14 cellular contexts compared by ENCODE assay signal in genomic region chr6:15608406-15608805, GRCh38. TPM values are rescaled to one million over a fixed set of nuclear protein-coding genes. Genes with fewer than 3 reads are reported as not detected.
A peak's percentile ranks its signal among the peaks of the same experiment; 100 is the strongest.
DNase-seq lines count a peak whose midpoint lies in the region; ATAC-seq and TF ChIP-seq lines count a peak whose summit lies in the region.
"Had no signal": no experiment of that assay in that cellular context is flagged by ENCODE, and none has a peak within 500 bp of the region (broad histone marks: within the 10 kb centered on the region; RNA-seq: fewer than 3 reads in every experiment).

No MANE protein-coding gene starts in this region.

- H2BK15ac ChIP-seq in IMR-90 (ENCODE audit: low read depth, low read length), result no peak overlapping the region

- H3K4me2 ChIP-seq in IMR-90 (ENCODE audit: low read depth, low read length), result no peak overlapping the region

- H3K14ac ChIP-seq in IMR-90 (replicated peaks; ENCODE audit: low read depth, low read length), result no peak overlapping the region

- H2AK5ac ChIP-seq in IMR-90 (ENCODE audit: low read depth, low read length), result no peak overlapping the region

- H2BK120ac ChIP-seq in IMR-90 (ENCODE audit: low read depth, low read length), result no peak overlapping the region

- H3K9me3 Mint-ChIP-seq in activated naive CD4-positive, alpha-beta T cell treated with anti-CD3 and anti-CD28 coated beads, Interleukin-2, amount 50 U/mL, for 72 hours, result no peaks in the 10 kb centered on the region
- H3K9me3 Mint-ChIP-seq in naive thymus-derived CD8-positive, alpha-beta T cell, result no peaks in the 10 kb centered on the region
- no peaks in the 10 kb centered on the region for H3K9me3 Mint-ChIP-seq in activated CD8-positive, alpha-beta T cell treated with anti-CD3 and anti-CD28 coated beads for 36 hours
- H3K9me3 Mint-ChIP-seq: CD8-positive, alpha-beta T cell; stimulated activated memory B cell treated with anti-CD40 and anti-IgM and Interleukin-4, amounts not matched to agents 10 μg/mL and 1 μg/mL and 100 μg/mL, for 72 hours had no signal

- no peak overlapping the region for H2AK9ac ChIP-seq in IMR-90 (replicated peaks; ENCODE audit: low read depth, low read length, poor library complexity)

- no CpG with 5 or more reads among the region's 1 CpG for WGBS in IMR-90 (ENCODE audit: extremely low coverage in 2 of 2, insufficient read length in 1 of 2), 2 experiments

- POLR2A ChIA-PET in AG04449 (lab: Yijun Ruan, JAX), result no interaction called here
- POLR2A ChIA-PET in IMR-90 (lab: Charles Lee; ENCODE audit: unreplicated experiment), result no interaction called here
- POLR2A ChIA-PET in naive thymus-derived CD8-positive, alpha-beta T cell (lab: Charles Lee), result no interaction called here
- POLR2A ChIA-PET in activated CD8-positive, alpha-beta T cell treated with anti-CD3 and anti-CD28 coated beads for 36 hours (lab: Charles Lee), result no interaction called here

- TF ChIP-seq CTCF in AG04449 (IDR thresholded peaks at IDR 0.05; ENCODE audit: insufficient read depth, low read length, missing control alignments) (no peak), IMR-90 (conservative IDR thresholded peaks at IDR 0.05; ENCODE audit: low read depth, low read length) (no peak)
- no peak for TF ChIP-seq CTCF in activated CD8-positive, alpha-beta T cell treated with anti-CD3 and anti-CD28 coated beads for 36 hours (IDR thresholded peaks at IDR 0.05)

- intact Hi-C loops in IMR-90 (cut with micrococcal nuclease), result no loop called here
- intact Hi-C loops in activated CD8-positive, alpha-beta T cell treated with anti-CD3 and anti-CD28 coated beads for 36 hours (cut with micrococcal nuclease), result no loop called here

- no peak overlapping the region for H3K18ac ChIP-seq in IMR-90 (ENCODE audit: low read depth, low read length)

- no peak overlapping the region for H3K4me3 Mint-ChIP-seq in naive thymus-derived CD8-positive, alpha-beta T cell
- H3K4me3 Mint-ChIP-seq in activated CD8-positive, alpha-beta T cell treated with anti-CD3 and anti-CD28 coated beads for 36 hours, result no peak overlapping the region
- H3K4me3 Mint-ChIP-seq: CD8-positive, alpha-beta T cell; stimulated activated memory B cell treated with anti-CD40 and anti-IgM and Interleukin-4, amounts not matched to agents 10 μg/mL and 1 μg/mL and 100 μg/mL, for 72 hours had no signal

- no peak overlapping the region for H4K91ac ChIP-seq in IMR-90 (ENCODE audit: insufficient read depth, low read depth, low read length)

- no peak for TF ChIP-seq POLR2A in IMR-90 (IDR thresholded peaks at IDR 0.05; ENCODE audit: low read depth, low read length)

- no peak overlapping the region for H3K23ac ChIP-seq in IMR-90 (ENCODE audit: low read depth, low read length)

- BruUV-seq in IMR-90 (replicated peaks; lab: Mats Ljungman, UMichigan), result no TSS peak

- in situ Hi-C loops in IMR-90 (cut with MboI; ENCODE audit: low sequenced_read_pairs), result loop anchor here (25.0 kb wide), 2 partner anchors 346 to 1396 kb away; no protein-coding TSS in a partner anchor

- H2BK5ac ChIP-seq in IMR-90 (ENCODE audit: low read depth, low read length, poor library complexity, severe bottlenecking), result no peak overlapping the region

- H3K79me1 ChIP-seq in IMR-90 (ENCODE audit: low read depth in 1 of 2, low read length in 2 of 2), result no peaks in the 10 kb centered on the region

- H2AFZ ChIP-seq in IMR-90 (replicated peaks; ENCODE audit: low read length, poor library complexity), result no peak overlapping the region

- no peak overlapping the region for H3K56ac ChIP-seq in IMR-90 (ENCODE audit: extremely low read depth, insufficient read depth, low read length)

- CTCF ChIA-PET in AG04449 (lab: Yijun Ruan, JAX) (interaction anchor here (0.8 to 4.5 kb wide), 3 partner anchors 15 to 23 kb away, joined by 3 to 44 read pairs (median 3); no protein-coding TSS in a partner anchor), IMR-90 (lab: Yijun Ruan, JAX) (interaction anchor here (0.8 to 1.0 kb wide), 2 partner anchors 16 to 120 kb away, joined by 4 to 5 read pairs; no protein-coding TSS in a partner anchor)
- CTCF ChIA-PET in activated CD8-positive, alpha-beta T cell treated with anti-CD3 and anti-CD28 coated beads for 36 hours (lab: Charles Lee), result interaction anchor here (1.0 to 4.3 kb wide), 3 partner anchors 12 to 58 kb away, joined by 3 to 39 read pairs (median 3); no protein-coding TSS in a partner anchor

- no peaks in the 10 kb centered on the region for H3K27me3 Mint-ChIP-seq in naive thymus-derived CD8-positive, alpha-beta T cell
- H3K27me3 Mint-ChIP-seq in activated CD8-positive, alpha-beta T cell treated with anti-CD3 and anti-CD28 coated beads for 36 hours, result no peaks in the 10 kb centered on the region
- H3K27me3 Mint-ChIP-seq: stimulated activated memory B cell treated with anti-CD40 and anti-IgM and Interleukin-4, amounts not matched to agents 10 μg/mL and 1 μg/mL and 100 μg/mL, for 72 hours had no signal

- H3K4me3 ChIP-seq in AG04449 (ENCODE audit: low read depth, low read length) (no peak overlapping the region), IMR-90 (ENCODE audit: insufficient read depth, low read depth, low read length) (no peak overlapping the region)
- H3K4me3 ChIP-seq: HAP-1, skin epidermis had no signal

- peak; percentile 100 for ATAC-seq in IMR-90 (ENCODE audit: low read depth)
- no peak for ATAC-seq in activated naive CD4-positive, alpha-beta T cell treated with anti-CD3 and anti-CD28 coated beads, Interleukin-2, amount 50 U/mL, for 72 hours
- ATAC-seq in naive thymus-derived CD8-positive, alpha-beta T cell, result no peak
- no peak for ATAC-seq in activated CD8-positive, alpha-beta T cell treated with anti-CD3 and anti-CD28 coated beads for 36 hours
- ATAC-seq: CD8-positive, alpha-beta T cell; stimulated activated memory B cell treated with anti-CD40 and anti-IgM and Interleukin-4, amounts not matched to agents 10 μg/mL and 1 μg/mL and 100 μg/mL, for 72 hours had no signal

- H3K9me1 ChIP-seq in IMR-90 (ENCODE audit: insufficient read depth, low read length), result no peaks in the 10 kb centered on the region; the same call in 1 of the 2 replicates

- H3K27me3 ChIP-seq in IMR-90 (ENCODE audit: control insufficient read depth, insufficient read depth, low read length), result no peaks in the 10 kb centered on the region

- H3K36me3 ChIP-seq in IMR-90 (ENCODE audit: control insufficient read depth, insufficient read depth, low read length), result peaks cover 4% of the 10 kb centered on the region; the same call in 1 of the 2 replicates

- H3K9me3 ChIP-seq in IMR-90 (ENCODE audit: control insufficient read depth, insufficient read depth, low read length), result no peaks in the 10 kb centered on the region; the same call in 1 of the 2 replicates
- H3K9me3 ChIP-seq: HAP-1 had no signal

- peak; percentile 34 for DNase-seq in AG04449 (ENCODE audit: low read depth, low spot score)
- DNase-seq in IMR-90, result peak; percentile 89
- DNase-seq in dermis blood vessel endothelial cell, result peak; percentile 86
- peak; percentile 34 to 94 for DNase-seq in lung microvascular endothelial cell (ENCODE audit: low read depth in 2 of 2)
- no peak for DNase-seq in NOMO-1 treated with DMSO at 0.1 percent for 48 hours (lab: John Stamatoyannopoulos, UW; ENCODE audit: unreplicated experiment)
- no peak for DNase-seq in activated naive CD4-positive, alpha-beta T cell treated with anti-CD3 and anti-CD28 coated beads, Interleukin-2, amount 50 U/mL, for 72 hours (ENCODE audit: low spot score in 2 of 2)
- DNase-seq in naive thymus-derived CD8-positive, alpha-beta T cell, result no peak
- DNase-seq in activated CD8-positive, alpha-beta T cell treated with anti-CD3 and anti-CD28 coated beads for 36 hours, result no peak
- DNase-seq: activated T-cell treated with anti-CD3 and anti-CD28 coated beads, Interleukin-2, amount 50 U/mL, for 48 hours; CD8-positive, alpha-beta T cell; kidney had no signal

- no peak overlapping the region for H3K27ac ChIP-seq in IMR-90 (ENCODE audit: insufficient read depth, low read length)

- H3K4me1 ChIP-seq in IMR-90 (ENCODE audit: control insufficient read depth, insufficient read depth, low read length), result no peaks in the 10 kb centered on the region
- H3K4me1 ChIP-seq: HAP-1 had no signal

- no peak overlapping the region for H2BK20ac ChIP-seq in IMR-90 (ENCODE audit: low read depth, low read length)

- dilution Hi-C loops in IMR-90 (cut with HindIII; ENCODE audit: low sequenced_read_pairs, unreplicated experiment), result no loop called here

- no peak overlapping the region for H3K4ac ChIP-seq in IMR-90 (ENCODE audit: low read depth, low read length)

- peaks cover 13 to 25% (median 20%) of the 10 kb centered on the region in 4 donors for H3K4me1 Mint-ChIP-seq in naive thymus-derived CD8-positive, alpha-beta T cell
- peaks cover 6% of the 10 kb centered on the region for H3K4me1 Mint-ChIP-seq in activated CD8-positive, alpha-beta T cell treated with anti-CD3 and anti-CD28 coated beads for 36 hours (ENCODE audit: low read depth)

- H4K5ac ChIP-seq in IMR-90 (ENCODE audit: low read depth, low read length), result no peak overlapping the region

- no peak overlapping the region for H3K9ac ChIP-seq in IMR-90 (ENCODE audit: low read depth, low read length)

- 0 out of 2 replicates have a peak, but pooled peaks have one; percentile 6 for TF ChIP-seq RAD21 in IMR-90 (IDR thresholded peaks at IDR 0.05; ENCODE audit: low read length)

- H3K27ac Mint-ChIP-seq in activated naive CD4-positive, alpha-beta T cell treated with anti-CD3 and anti-CD28 coated beads, Interleukin-2, amount 50 U/mL, for 72 hours, result no peak overlapping the region
- no peak overlapping the region for H3K27ac Mint-ChIP-seq in naive thymus-derived CD8-positive, alpha-beta T cell
- H3K27ac Mint-ChIP-seq in activated CD8-positive, alpha-beta T cell treated with anti-CD3 and anti-CD28 coated beads for 36 hours, result no peak overlapping the region
- H3K27ac Mint-ChIP-seq: CD8-positive, alpha-beta T cell; stimulated activated memory B cell treated with anti-CD40 and anti-IgM and Interleukin-4, amounts not matched to agents 10 μg/mL and 1 μg/mL and 100 μg/mL, for 72 hours had no signal

- H4K20me1 ChIP-seq in IMR-90 (ENCODE audit: insufficient read depth, low read length), result no peaks in the 10 kb centered on the region

- H4K8ac ChIP-seq in IMR-90 (ENCODE audit: low read depth in 2 of 2, low read length in 2 of 2), result no peak overlapping the region

- peaks cover 7 to 17% of the 10 kb centered on the region in 2 donors for H3K36me3 Mint-ChIP-seq in activated naive CD4-positive, alpha-beta T cell treated with anti-CD3 and anti-CD28 coated beads, Interleukin-2, amount 50 U/mL, for 72 hours
- H3K36me3 Mint-ChIP-seq in naive thymus-derived CD8-positive, alpha-beta T cell, result peaks cover 15 to 71% (median 52%) of the 10 kb centered on the region in 3 donors
- peaks cover 15% of the 10 kb centered on the region for H3K36me3 Mint-ChIP-seq in activated CD8-positive, alpha-beta T cell treated with anti-CD3 and anti-CD28 coated beads for 36 hours (ENCODE audit: low read depth)

RNA-seq across cellular contexts. Expression of gene DTNBP1, which starts 54.4 kb away (rescaled TPM):
- total RNA-seq in IMR-90 (2012; rRNA removed), result 4.7 and 4.8 TPM in 2 replicates
- polyA plus RNA-seq in IMR-90 (2012; rRNA removed), result 15.8 and 18.7 TPM in 2 replicates
- polyA plus RNA-seq in IMR-90 (2012; cell fraction: cytosol; rRNA removed), result 12.7 and 16.6 TPM in 2 replicates
- polyA plus RNA-seq in IMR-90 (2012; cell fraction: nucleus; rRNA removed; ENCODE audit: low replicate concordance), result 7.9 and 10.7 TPM in 2 replicates
- 13.6 and 16.0 TPM in 2 replicates for total RNA-seq in dermis blood vessel endothelial cell
- 9.4 and 9.5 TPM in 2 replicates for total RNA-seq in lung microvascular endothelial cell
- 10 to 100 TPM; 14.1 to 24.5 TPM for total RNA-seq in activated naive CD4-positive, alpha-beta T cell treated with anti-CD3 and anti-CD28 coated beads, Interleukin-2, amount 50 U/mL, for 72 hours
- 10 to 100 TPM; 23.1 to 27.4 TPM for total RNA-seq in naive thymus-derived CD8-positive, alpha-beta T cell
- 10 to 100 TPM; 32.5 to 41.5 (median 39.9) TPM for polyA plus RNA-seq in naive thymus-derived CD8-positive, alpha-beta T cell
- 10 to 100 TPM; 12.6 to 14.6 TPM for total RNA-seq in activated CD8-positive, alpha-beta T cell treated with anti-CD3 and anti-CD28 coated beads for 36 hours

Comparison
In these comparisons a context has a peak if more than half of its experiments do, and no peak if none do; other contexts are left out.
1. DNase-seq: peak in AG04449 (single experiment), IMR-90 (single experiment), dermis blood vessel endothelial cell (single experiment) and lung microvascular endothelial cell (2 of 2); none in NOMO-1 treated with DMSO at 0.1 percent for 48 hours (single experiment), activated naive CD4-positive, alpha-beta T cell treated with anti-CD3 and anti-CD28 coated beads, Interleukin-2, amount 50 U/mL, for 72 hours (0 of 2), naive thymus-derived CD8-positive, alpha-beta T cell (0 of 10) and activated CD8-positive, alpha-beta T cell treated with anti-CD3 and anti-CD28 coated beads for 36 hours (single experiment).